ENCODE assay signal across 17 cellular contexts in the genomic region with DNA sequence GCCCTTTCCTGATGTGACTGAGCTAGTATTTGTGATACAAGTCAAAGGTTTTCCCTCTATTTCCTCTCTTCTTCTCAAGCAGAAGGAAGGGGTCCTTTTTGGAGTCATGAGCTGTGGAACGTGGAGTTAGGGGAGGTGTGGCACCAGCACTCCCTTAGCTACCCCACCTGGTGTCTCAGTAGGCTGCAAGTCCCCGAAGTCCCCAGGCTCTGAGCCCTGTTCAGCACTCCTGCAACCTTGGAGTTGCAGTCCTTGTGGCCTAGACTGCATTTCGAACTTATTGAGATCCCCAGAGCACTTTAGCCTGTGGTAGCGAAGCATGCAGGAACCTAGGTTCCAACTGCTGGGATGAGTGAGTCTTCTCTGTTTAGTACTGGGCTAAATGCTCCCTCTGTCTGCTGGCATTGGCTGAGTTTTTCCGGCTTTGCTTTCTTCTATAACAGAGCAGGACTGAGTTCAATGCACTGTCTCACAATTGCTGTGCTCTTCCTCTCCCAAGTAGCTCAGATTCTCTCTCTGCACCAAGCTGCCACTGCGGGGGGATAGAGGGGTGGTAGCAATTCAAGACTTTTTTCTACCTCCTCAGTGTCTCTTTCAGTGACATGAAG.
"Had no signal": no experiment of that assay in that cellular context is flagged by ENCODE, and none has a peak within 500 bp of the region (broad histone marks: within the 10 kb centered on the region; RNA-seq: fewer than 3 reads in every experiment).

No MANE protein-coding gene starts in this region.

- H3K27ac ChIP-seq: transverse colon had no signal

- H3K4me1 ChIP-seq: transverse colon had no signal

- H3K36me3 Mint-ChIP-seq: activated naive CD8-positive, alpha-beta T cell treated with anti-CD3 and anti-CD28 coated beads for 36 hours; naive thymus-derived CD4-positive, alpha-beta T cell had no signal

- H3K4me2 ChIP-seq: smooth muscle cell had no signal

- DNase-seq: activated CD4-positive, alpha-beta memory T cell treated with anti-CD3 and anti-CD28 coated beads, Interleukin-2, amount 10 ng/mL, durations not matched to agents 7 days and 5 days; activated CD4-positive, alpha-beta T cell treated with anti-CD3 and anti-CD28 coated beads for 36 hours; activated gamma-delta T cell treated with Interleukin-2 at 50 U/mL for 16 hours; activated naive CD8-positive, alpha-beta T cell treated with anti-CD3 and anti-CD28 coated beads for 36 hours; activated T-cell treated with anti-CD3 and anti-CD28 coated beads, Interleukin-2, amount 50 U/mL, for 48 hours; dermis blood vessel endothelial cell; left colon; naive thymus-derived CD4-positive, alpha-beta T cell; nucleus accumbens; right cardiac atrium; stimulated activated CD4-positive, alpha-beta T cell treated with anti-CD3 and anti-CD28 coated beads, Interleukin-1b, Interleukin-23, amount 100 ng/mL, for 48 hours; stimulated activated naive CD4-positive, alpha-beta T cell; substantia nigra; transverse colon had no signal

- H3K27me3 Mint-ChIP-seq: activated CD4-positive, alpha-beta memory T cell treated with anti-CD3 and anti-CD28 coated beads, Interleukin-2, amount 10 ng/mL, durations not matched to agents 7 days and 5 days; activated CD4-positive, alpha-beta T cell treated with anti-CD3 and anti-CD28 coated beads for 36 hours; naive thymus-derived CD4-positive, alpha-beta T cell had no signal

- H3K36me3 ChIP-seq: transverse colon had no signal

- ATAC-seq: activated CD4-positive, alpha-beta T cell treated with anti-CD3 and anti-CD28 coated beads for 36 hours; left colon; naive thymus-derived CD4-positive, alpha-beta T cell; right cardiac atrium had no signal

- H3K4me3 Mint-ChIP-seq: activated CD4-positive, alpha-beta memory T cell treated with anti-CD3 and anti-CD28 coated beads, Interleukin-2, amount 10 ng/mL, durations not matched to agents 7 days and 5 days; activated CD4-positive, alpha-beta T cell treated with anti-CD3 and anti-CD28 coated beads for 36 hours; activated naive CD8-positive, alpha-beta T cell treated with anti-CD3 and anti-CD28 coated beads for 36 hours; naive thymus-derived CD4-positive, alpha-beta T cell; T-helper 2 cell treated with Interferon-gamma antibody and Interleukin-4, amounts not matched to agents 5 μg/mL and 100 μg/mL, for 36 hours had no signal

- H3K4me1 Mint-ChIP-seq: activated CD4-positive, alpha-beta memory T cell treated with anti-CD3 and anti-CD28 coated beads, Interleukin-2, amount 10 ng/mL, durations not matched to agents 7 days and 5 days; activated CD4-positive, alpha-beta T cell treated with anti-CD3 and anti-CD28 coated beads for 36 hours; activated naive CD8-positive, alpha-beta T cell treated with anti-CD3 and anti-CD28 coated beads for 36 hours; naive thymus-derived CD4-positive, alpha-beta T cell had no signal

- H3K4me3 ChIP-seq: lung, smooth muscle cell, transverse colon had no signal

- H3K27ac Mint-ChIP-seq: activated CD4-positive, alpha-beta memory T cell treated with anti-CD3 and anti-CD28 coated beads, Interleukin-2, amount 10 ng/mL, durations not matched to agents 7 days and 5 days; activated CD4-positive, alpha-beta T cell treated with anti-CD3 and anti-CD28 coated beads for 36 hours; activated naive CD8-positive, alpha-beta T cell treated with anti-CD3 and anti-CD28 coated beads for 36 hours; naive thymus-derived CD4-positive, alpha-beta T cell; T-helper 2 cell treated with Interferon-gamma antibody and Interleukin-4, amounts not matched to agents 5 μg/mL and 100 μg/mL, for 36 hours had no signal

- H3K27me3 ChIP-seq: transverse colon had no signal

- H3K9me3 ChIP-seq: transverse colon had no signal
